16 cellular contexts compared by ENCODE assay signal in the genomic region with DNA sequence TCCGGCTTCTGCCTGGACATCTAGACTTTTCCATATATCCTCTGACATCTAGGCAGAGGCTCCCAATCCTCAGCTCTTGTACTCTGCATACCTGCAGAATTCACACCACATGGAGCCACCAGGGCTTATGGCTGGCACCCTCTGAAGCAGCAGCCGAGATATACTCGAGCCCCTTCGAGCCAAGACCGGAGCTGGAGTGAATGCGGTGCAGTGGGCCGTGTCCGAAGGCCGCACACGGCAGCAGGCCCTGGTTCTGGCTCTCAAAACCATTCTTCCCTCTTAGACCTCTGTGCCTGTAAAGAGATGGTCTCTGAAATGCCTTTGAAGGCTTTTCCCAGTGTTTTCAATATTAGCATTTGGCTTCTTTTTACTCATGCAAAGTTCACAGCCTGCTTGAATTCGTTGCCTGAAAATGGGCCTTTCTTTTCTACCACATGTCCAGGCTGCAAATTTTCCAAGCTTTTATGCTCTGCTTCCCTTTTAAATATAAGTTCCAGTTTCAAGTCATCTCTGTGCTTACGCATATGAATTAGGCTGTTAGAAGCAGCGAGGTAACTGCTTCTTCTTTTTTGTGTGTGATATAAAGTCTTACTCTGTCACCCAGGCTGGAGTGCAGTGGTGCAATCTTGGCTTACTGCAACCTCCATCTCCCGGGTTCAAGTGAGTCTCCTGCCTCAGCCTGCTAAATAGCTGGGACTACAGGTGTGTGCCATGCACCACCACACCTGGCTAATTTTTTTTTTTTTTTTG. TPM values are rescaled to one million over a fixed set of nuclear protein-coding genes. Genes with fewer than 3 reads are reported as not detected.
DNase-seq lines count a peak whose midpoint lies in the region; ATAC-seq lines count a peak whose summit lies in the region.
"Had no signal": no experiment of that assay in that cellular context is flagged by ENCODE, and none has a peak within 500 bp of the region (broad histone marks: within the 10 kb centered on the region; RNA-seq: fewer than 3 reads in every experiment).

No MANE protein-coding gene starts in this region.

- no peak overlapping the region for H3K4me3 Mint-ChIP-seq in activated naive CD8-positive, alpha-beta T cell treated with anti-CD3 and anti-CD28 coated beads, Interleukin-2, amount 50 U/mL, for 24 hours
- H3K4me3 Mint-ChIP-seq in naive thymus-derived CD8-positive, alpha-beta T cell = peak overlapping the region in 6 of 10 donors; percentile 22 to 48 (median 34)
- H3K4me3 Mint-ChIP-seq: HFFc6 had no signal

- H3K27me3 Mint-ChIP-seq in activated naive CD8-positive, alpha-beta T cell treated with anti-CD3 and anti-CD28 coated beads, Interleukin-2, amount 50 U/mL, for 24 hours = no peaks in the 10 kb centered on the region
- H3K27me3 Mint-ChIP-seq in naive thymus-derived CD8-positive, alpha-beta T cell = no peaks in the 10 kb centered on the region

- peak overlapping the region; percentile 49 for H3K27ac Mint-ChIP-seq in activated naive CD8-positive, alpha-beta T cell treated with anti-CD3 and anti-CD28 coated beads, Interleukin-2, amount 50 U/mL, for 24 hours
- peak overlapping the region in 8 of 10 donors; percentile 51 to 93 (median 75) for H3K27ac Mint-ChIP-seq in naive thymus-derived CD8-positive, alpha-beta T cell
- H3K27ac Mint-ChIP-seq: HFFc6, progenitor cell of endocrine pancreas had no signal

- DNase-seq in D341Med (ENCODE audit: low spot score) (peak; percentile 6), NAMALWA (ENCODE audit: low spot score) (peak; percentile 2), DMS79 (lab: John Stamatoyannopoulos, UW) (no peak), NCI-H510A (lab: John Stamatoyannopoulos, UW) (no peak), NCI-H2029 treated with DMSO at 0.1 percent for 48 hours (lab: John Stamatoyannopoulos, UW) (no peak)
- DNase-seq in activated naive CD8-positive, alpha-beta T cell treated with anti-CD3 and anti-CD28 coated beads, Interleukin-2, amount 50 U/mL, for 24 hours = no peak
- no peak for DNase-seq in naive thymus-derived CD8-positive, alpha-beta T cell
- DNase-seq: C1 segment of cervical spinal cord, HFFc6, Karpas-422, kidney, NCI-H187, NCI-H82 had no signal

- H3K4me1 Mint-ChIP-seq in activated naive CD8-positive, alpha-beta T cell treated with anti-CD3 and anti-CD28 coated beads, Interleukin-2, amount 50 U/mL, for 24 hours = peaks cover 98% of the 10 kb centered on the region
- peaks cover 43 to 95% (median 87%) of the 10 kb centered on the region in 4 donors for H3K4me1 Mint-ChIP-seq in naive thymus-derived CD8-positive, alpha-beta T cell

- no peaks in the 10 kb centered on the region for H3K9me3 Mint-ChIP-seq in activated naive CD8-positive, alpha-beta T cell treated with anti-CD3 and anti-CD28 coated beads, Interleukin-2, amount 50 U/mL, for 24 hours
- H3K9me3 Mint-ChIP-seq in naive thymus-derived CD8-positive, alpha-beta T cell = no peaks in the 10 kb centered on the region

- no peak for ATAC-seq in activated naive CD8-positive, alpha-beta T cell treated with anti-CD3 and anti-CD28 coated beads, Interleukin-2, amount 50 U/mL, for 24 hours
- no peak for ATAC-seq in naive thymus-derived CD8-positive, alpha-beta T cell

- H3K36me3 Mint-ChIP-seq in activated naive CD8-positive, alpha-beta T cell treated with anti-CD3 and anti-CD28 coated beads, Interleukin-2, amount 50 U/mL, for 24 hours (ENCODE audit: low read depth) = peaks cover 6% of the 10 kb centered on the region
- H3K36me3 Mint-ChIP-seq in naive thymus-derived CD8-positive, alpha-beta T cell = peaks cover 5 to 27% (median 18%) of the 10 kb centered on the region in 3 donors

- POLR2A ChIA-PET in naive thymus-derived CD8-positive, alpha-beta T cell (lab: Charles Lee) = interaction anchor here (0.7 to 2.1 kb wide), 5 partner anchors 8 to 121 kb away, joined by 3 to 6 read pairs (median 3); no protein-coding TSS in a partner anchor

RNA-seq across cellular contexts. Expression of a gene that starts 3.9 kb away (rescaled TPM):
- total RNA-seq in naive thymus-derived CD8-positive, alpha-beta T cell = 10 to 100 TPM; 13.3 to 14.8 TPM
- polyA plus RNA-seq in naive thymus-derived CD8-positive, alpha-beta T cell = 1 to 10 TPM in 2 of 3 donors, under 1 TPM in 1; 0.23 to 6.1 (median 3.3) TPM
- total RNA-seq: HFFc6, SJCRH30 had no signal

RNA-seq across cellular contexts. Expression of a gene that starts 33.9 kb away (rescaled TPM):
- 10 to 100 TPM; 47.5 to 52.2 TPM for total RNA-seq in naive thymus-derived CD8-positive, alpha-beta T cell
- 100 to 1,000 TPM; 165 to 246 (median 187) TPM for polyA plus RNA-seq in naive thymus-derived CD8-positive, alpha-beta T cell
- total RNA-seq: cerebellum, HFFc6, progenitor cell of endocrine pancreas, SJCRH30 had no signal

Comparison
In these comparisons a context has a peak if more than half of its experiments do, and no peak if none do; other contexts are left out.
1. DNase-seq: peak in D341Med (single experiment) and NAMALWA (single experiment); none in activated naive CD8-positive, alpha-beta T cell treated with anti-CD3 and anti-CD28 coated beads, Interleukin-2, amount 50 U/mL, for 24 hours (single experiment), naive thymus-derived CD8-positive, alpha-beta T cell (0 of 10), DMS79 (single experiment), NCI-H510A (single experiment) and NCI-H2029 treated with DMSO at 0.1 percent for 48 hours (single experiment).